Comparison of ENCODE assay signal across 14 cellular contexts in the genomic region with DNA sequence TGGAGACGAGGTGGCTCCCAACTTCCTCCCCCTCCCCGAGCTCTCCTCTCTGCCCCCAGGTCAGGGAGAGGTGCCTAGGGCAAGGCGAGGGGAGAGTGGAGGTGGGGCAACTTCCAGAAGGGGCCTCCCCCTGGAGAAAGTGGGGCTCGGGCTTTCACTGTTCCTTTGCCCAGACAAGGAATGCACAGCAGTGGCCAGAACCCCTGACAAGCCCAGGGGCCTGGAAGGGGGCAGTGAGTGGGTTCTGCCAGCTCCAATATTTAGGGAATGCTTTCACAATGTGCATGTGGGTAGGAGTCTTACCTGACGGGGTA. TPM values are rescaled to one million over a fixed set of nuclear protein-coding genes. Genes with fewer than 3 reads are reported as not detected.
"Had no signal": no experiment of that assay in that cellular context is flagged by ENCODE, and none has a peak within 500 bp of the region (broad histone marks: within the 10 kb centered on the region; RNA-seq: fewer than 3 reads in every experiment).

No MANE protein-coding gene starts in this region.

- H3K27ac ChIP-seq: neutrophil, psoas muscle, right lobe of liver had no signal

- H3K4me3 ChIP-seq: psoas muscle, right lobe of liver had no signal

- H3K9me3 ChIP-seq: neutrophil, psoas muscle, right lobe of liver had no signal

- H3K27me3 ChIP-seq: right lobe of liver had no signal

- ATAC-seq: psoas muscle; right lobe of liver; stimulated activated naive CD8-positive, alpha-beta T cell treated with anti-CD3 and anti-CD28 coated beads, Interleukin-15, Interleukin-2, amounts not matched to agents 100 U/mL and 50 U/mL, for 24 hours had no signal

- H3K4me1 ChIP-seq: psoas muscle, right lobe of liver had no signal

- DNase-seq: activated CD4-positive, alpha-beta T cell treated with anti-CD3 and anti-CD28 coated beads, Interleukin-2, amount 50 U/mL, for 4 hours; activated effector memory CD4-positive, alpha-beta T cell treated with anti-CD3 and anti-CD28 coated beads, Interleukin-2, amount 50 U/mL, for 16 hours; activated T-cell treated with anti-CD3 and anti-CD28 coated beads, Interleukin-2, amount 50 U/mL, for 24 hours; amygdala; hypothalamus; psoas muscle; stimulated activated CD4-positive, alpha-beta T cell treated with anti-CD3 and anti-CD28 coated beads, Interleukin-12 subunit alpha, Interleukin-12 subunit beta, amount 100 ng/mL, for 4 hours; stimulated activated CD4-positive, alpha-beta T cell treated with anti-CD3 and anti-CD28 coated beads, Interleukin-2, amount 100 ng/mL, for 48 hours; stimulated activated CD8-positive, alpha-beta memory T cell treated with anti-CD3 and anti-CD28 coated beads, Interleukin-4, amount 100 ng/mL, for 48 hours; stimulated activated naive CD8-positive, alpha-beta T cell treated with anti-CD3 and anti-CD28 coated beads, Interleukin-15, Interleukin-2, amounts not matched to agents 100 U/mL and 50 U/mL, for 24 hours had no signal

- H3K36me3 ChIP-seq: neutrophil, right lobe of liver had no signal

RNA-seq across cellular contexts. Expression of gene LRRC46, which starts 52.9 kb away (rescaled TPM):
- total RNA-seq: glomerular endothelial cell, lung microvascular endothelial cell had no signal
